Comparison of ENCODE assay signal across 9 cellular contexts in the genomic region with DNA sequence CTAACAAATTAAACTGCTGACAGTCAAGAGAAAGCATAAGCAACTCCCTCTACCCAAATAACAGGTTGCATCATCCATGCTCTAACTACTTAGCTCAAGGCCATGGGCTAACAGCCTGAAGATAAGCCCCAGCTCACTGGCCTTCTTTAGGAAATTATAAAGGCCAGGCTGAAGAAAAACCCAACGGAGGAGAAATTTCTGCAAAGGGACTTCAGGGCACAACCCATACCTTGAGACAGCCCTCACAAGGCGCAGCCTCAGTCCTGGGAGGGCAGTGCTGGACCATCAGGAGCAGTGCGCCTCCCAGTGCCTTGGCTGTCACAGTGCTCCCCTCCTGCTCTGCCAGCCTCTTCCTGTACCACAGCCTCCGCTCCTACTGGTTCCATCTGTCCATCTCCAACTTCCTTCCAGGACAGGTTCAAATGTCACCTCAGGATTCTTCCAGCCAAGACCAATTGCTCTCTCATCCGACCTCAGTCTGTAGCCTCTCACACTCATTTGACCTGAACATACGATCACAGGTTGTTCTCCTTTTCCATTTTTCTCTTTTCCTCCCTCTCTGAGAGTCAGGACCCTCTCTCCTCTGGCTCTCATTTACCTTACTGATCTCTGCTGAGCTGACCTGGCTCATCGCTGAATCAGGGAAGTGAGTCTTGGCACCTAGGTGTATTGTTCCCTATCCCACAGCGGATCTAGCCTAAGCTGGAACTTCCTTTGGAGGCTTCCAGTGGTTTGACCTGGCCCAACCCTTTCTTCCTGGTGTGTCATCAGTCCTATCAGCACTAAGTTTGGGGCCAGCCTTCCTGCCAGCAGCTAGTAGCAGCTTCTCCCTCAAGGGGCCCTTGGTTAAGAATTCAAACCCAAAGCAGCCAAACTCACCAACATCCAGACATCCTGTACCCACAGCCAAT. TPM values are rescaled to one million over a fixed set of nuclear protein-coding genes. Genes with fewer than 3 reads are reported as not detected.
DNase-seq lines count a peak whose midpoint lies in the region; ATAC-seq, FAIRE-seq and TF ChIP-seq lines count a peak whose summit lies in the region.
"Had no signal": no experiment of that assay in that cellular context is flagged by ENCODE, and none has a peak within 500 bp of the region (broad histone marks: within the 10 kb centered on the region; RNA-seq: fewer than 3 reads in every experiment).

No MANE protein-coding gene starts in this region.

- H3K27me3 ChIP-seq in astrocyte (ENCODE audit: insufficient read depth, low read length): no peaks in the 10 kb centered on the region
- H3K27me3 ChIP-seq in HepG2 (ENCODE audit: control insufficient read depth in 1 of 2, insufficient read depth in 2 of 2, low read length in 2 of 2): no peaks in the 10 kb centered on the region; a peak in 1 of 5 replicates

- peak; percentile 67 for ATAC-seq in HepG2
- ATAC-seq in GM18867 (IDR thresholded peaks at IDR 0.05; ENCODE audit: unreplicated experiment): no peak
- no peak for ATAC-seq in GM19455 (IDR thresholded peaks at IDR 0.05; ENCODE audit: unreplicated experiment)

- FAIRE-seq in astrocyte (lab: Jason Lieb, UNC): no peak
- FAIRE-seq in HepG2 (lab: Jason Lieb, UNC): peak; percentile 46

- H3K27ac Mint-ChIP-seq in astrocyte (ENCODE audit: unreplicated experiment): peak overlapping the region; percentile 85

- peak overlapping the region; percentile 97 for H3K4me2 ChIP-seq in astrocyte (ENCODE audit: low read length)
- peak overlapping the region; percentile 95 for H3K4me2 ChIP-seq in HepG2 (ENCODE audit: low read depth, low read length)

- WGBS in HepG2 (ENCODE audit: low lambda C conversion rate): 60% methylated on average over 8 of the region's 8 CpGs

- H3K4me3 Mint-ChIP-seq in astrocyte (ENCODE audit: unreplicated experiment): peak overlapping the region; percentile 92

- no peaks in the 10 kb centered on the region for H3K27me3 Mint-ChIP-seq in astrocyte (ENCODE audit: low read depth, unreplicated experiment)
- H3K27me3 Mint-ChIP-seq: memory B cell had no signal

- TF ChIP-seq POLR2A in HepG2 (IDR thresholded peaks at IDR 0.05; ENCODE audit: insufficient read depth in 1 of 2, low read depth in 2 of 2, low read length in 2 of 2): no peak; a peak in 1 of 4 replicates

- H2AFZ ChIP-seq in astrocyte (ENCODE audit: low read depth, low read length) (no peak overlapping the region), HepG2 (ENCODE audit: low read length) (no peak overlapping the region)

- POLR2A ChIA-PET in HepG2 (lab: Yijun Ruan, JAX): interaction anchor here (1.9 to 3.0 kb wide), 2 partner anchors 41 to 489 kb away, joined by 4 to 14 read pairs; a partner anchor contains a TSS

- intact Hi-C loops in HepG2 (cut with micrococcal nuclease; ENCODE audit: unreplicated experiment): loop anchor here (2.0 kb wide), 1 partner anchor 55 kb away; no protein-coding TSS in a partner anchor

- peak in 1 of 2 experiments; percentile 46; a peak in 1 of 4 replicates for TF ChIP-seq EP300 in HepG2 (IDR thresholded peaks at IDR 0.05; ENCODE audit: low read depth in 2 of 2, low read length in 2 of 2)
- 0 out of 2 replicates have a peak, but pooled peaks have one; percentile 12 for TF ChIP-seq EP300 in HepG2 (CRISPR knock-in tag; IDR thresholded peaks at IDR 0.05; ENCODE audit: borderline replicate concordance)

- in situ Hi-C loops in HepG2 (cut with HindIII; ENCODE audit: extremely low pct_ligation_motif_present, low pct_unique_long_range_greater_than_20kb): no loop called here

- H4K20me1 ChIP-seq in astrocyte (ENCODE audit: insufficient read depth, low read length) (peaks cover 56% of the 10 kb centered on the region), HepG2 (ENCODE audit: insufficient read depth, low read length) (peaks cover 26% of the 10 kb centered on the region)

- peaks cover 31% of the 10 kb centered on the region for H3K36me3 Mint-ChIP-seq in astrocyte (ENCODE audit: low read depth, unreplicated experiment)

- H3K4me1 Mint-ChIP-seq in astrocyte (ENCODE audit: low read depth, unreplicated experiment): peaks cover 37% of the 10 kb centered on the region

- DNase-seq in AG10803 (ENCODE audit: low read depth): peak; percentile 64
- peak; percentile 57 for DNase-seq in HT-29 (ENCODE audit: low spot score)
- peak; percentile 58 for DNase-seq in astrocyte (ENCODE audit: low read depth)
- DNase-seq in HepG2 (ENCODE audit: low spot score): peak; percentile 67
- DNase-seq in NCI-H2081 (lab: John Stamatoyannopoulos, UW): no peak
- DNase-seq in kidney glomerular epithelial cell (lab: John Stamatoyannopoulos, UW): no peak

- H3K79me2 ChIP-seq in astrocyte (ENCODE audit: insufficient read depth, low read length): peaks cover 82% of the 10 kb centered on the region
- H3K79me2 ChIP-seq in HepG2 (ENCODE audit: insufficient read depth, low read length): peaks cover 76% of the 10 kb centered on the region

- peaks cover 45% of the 10 kb centered on the region for H3K4me1 ChIP-seq in astrocyte (ENCODE audit: insufficient read depth, low read length)
- peaks cover 76% of the 10 kb centered on the region for H3K4me1 ChIP-seq in HepG2 (ENCODE audit: insufficient read depth, low read length)

- peak overlapping the region; percentile 90 for H3K27ac ChIP-seq in astrocyte (ENCODE audit: low read depth, low read length)
- peak overlapping the region; percentile 89 for H3K27ac ChIP-seq in HepG2 (ENCODE audit: extremely low read length, insufficient read depth, low read length)

- TSS peak; percentile 65 for BruUV-seq in HepG2 (replicated peaks; lab: Mats Ljungman, UMichigan)

- TF ChIP-seq CTCF in AG10803 (conservative IDR thresholded peaks at IDR 0.05; ENCODE audit: low read length) (no peak), astrocyte (IDR thresholded peaks at IDR 0.05; ENCODE audit: insufficient read depth, low read depth, low read length) (no peak), HepG2 (CRISPR knock-in tag; IDR thresholded peaks at IDR 0.05) (peak; percentile 82)

- H3K36me3 ChIP-seq in astrocyte (ENCODE audit: insufficient read depth, low read length) (peaks cover 15% of the 10 kb centered on the region), HepG2 (replicated peaks in 1 of 2; ENCODE audit: control insufficient read depth in 1 of 2, insufficient read depth in 2 of 2, low read length in 2 of 2) (peaks cover 9 to 27% of the 10 kb centered on the region in 2 experiments; a peak in 4 of 5 replicates)

- H3K9me3 Mint-ChIP-seq in astrocyte (ENCODE audit: unreplicated experiment): no peaks in the 10 kb centered on the region
- H3K9me3 Mint-ChIP-seq: memory B cell had no signal

- 0 out of 2 replicates have a peak, but pooled peaks have one; percentile 9 for TF ChIP-seq RAD21 in HepG2 (CRISPR knock-in tag; IDR thresholded peaks at IDR 0.05)

- CTCF ChIA-PET in HepG2 (lab: Yijun Ruan, JAX; ENCODE audit: low intra/inter-chr PET ratio, low total read pairs): no interaction called here

- no peaks in the 10 kb centered on the region for H3K9me3 ChIP-seq in astrocyte (ENCODE audit: insufficient read depth, low read depth, low read length)
- no peaks in the 10 kb centered on the region for H3K9me3 ChIP-seq in HepG2 (ENCODE audit: low read length)

- H3K4me3 ChIP-seq in AG10803 (ENCODE audit: low read length): peak overlapping the region; percentile 94
- peak overlapping the region; percentile 85 for H3K4me3 ChIP-seq in astrocyte (ENCODE audit: insufficient read depth, low read depth, low read length)
- peak overlapping the region; percentile 74 to 100 (median 79) for H3K4me3 ChIP-seq in HepG2 (replicated peaks in 1 of 3; ENCODE audit: insufficient read depth in 1 of 3, low read depth in 2 of 3, low read length in 3 of 3)

- H3K9ac ChIP-seq in astrocyte (ENCODE audit: low read length) (peak overlapping the region; percentile 90), HepG2 (ENCODE audit: insufficient read depth, low read depth, low read length) (peak overlapping the region; percentile 98)

RNA-seq across cellular contexts. Expression of a gene that starts 1.9 kb away (rescaled TPM):
- 92.6 and 110 TPM in 2 replicates for total RNA-seq in HT-29 (2014; rRNA removed; shearing (Covaris generic))
- 161 and 165 TPM in 2 replicates for total RNA-seq in astrocyte
- 191 and 232 TPM in 2 replicates for total RNA-seq in HepG2 (2016; rRNA removed; fragmentation: Illumina TruSeq; extraction: Trizol)
- 20.4 and 23.3 TPM in 2 replicates for total RNA-seq in HepG2 (2016; cell fraction: cytosol; rRNA removed; fragmentation: Illumina TruSeq; extraction: Trizol; ENCODE audit: low read depth)
- 188 and 227 TPM in 2 replicates for total RNA-seq in HepG2 (2016; cell fraction: insoluble cytoplasmic fraction; rRNA removed; fragmentation: Illumina TruSeq; extraction: Trizol)
- total RNA-seq in HepG2 (2016; cell fraction: membrane; rRNA removed; fragmentation: Illumina TruSeq; extraction: Trizol): 73.2 and 79.2 TPM in 2 replicates
- 172 and 204 TPM in 2 replicates for total RNA-seq in HepG2 (2016; cell fraction: nucleus; rRNA removed; fragmentation: Illumina TruSeq; extraction: Trizol)
- polyA plus RNA-seq in HepG2 (2011; rRNA removed): 170 and 183 TPM in 2 replicates
- 120 and 161 TPM in 2 replicates for polyA plus RNA-seq in HepG2 (2011; cell fraction: cytosol; rRNA removed)
- polyA plus RNA-seq in HepG2 (2011; cell fraction: nucleus; rRNA removed): 48.7 and 68.4 TPM in 2 replicates
- 135 and 170 TPM in 2 replicates for polyA plus RNA-seq in HepG2 (2012)
- 30.7 and 36.6 TPM in 2 replicates for polyA plus RNA-seq in HepG2 (2016; cell fraction: cytosol; fragmentation: Illumina TruSeq; extraction: Trizol; ENCODE audit: low read depth)
- polyA plus RNA-seq in HepG2 (2016; cell fraction: insoluble cytoplasmic fraction; fragmentation: Illumina TruSeq; extraction: Trizol; ENCODE audit: low read depth): 146 TPM in 2 replicates
- 43.2 and 44.0 TPM in 2 replicates for polyA plus RNA-seq in HepG2 (2016; cell fraction: membrane; fragmentation: Illumina TruSeq; extraction: Trizol; ENCODE audit: low read depth)
- polyA plus RNA-seq in HepG2 (2016; cell fraction: nucleus; fragmentation: Illumina TruSeq; extraction: Trizol; ENCODE audit: insufficient read depth, low read depth): 201 and 204 TPM in 2 replicates
- 95.6 and 263 TPM in 2 replicates for polyA minus RNA-seq in HepG2 (2011; rRNA and poly(A)+ RNA removed; ENCODE audit: low replicate concordance)
- 122 and 129 TPM in 2 replicates for polyA minus RNA-seq in HepG2 (2011; cell fraction: cytosol; rRNA and poly(A)+ RNA removed)
- polyA minus RNA-seq in HepG2 (2011; cell fraction: nucleus; rRNA and poly(A)+ RNA removed): 66.2 and 98.2 TPM in 2 replicates

RNA-seq across cellular contexts. Expression of a gene that starts 27.3 kb away (rescaled TPM):
- total RNA-seq in HT-29 (2014; rRNA removed; shearing (Covaris generic)): 21.2 and 23.5 TPM in 2 replicates
- total RNA-seq in astrocyte (13.1 and 16.4 TPM in 2 replicates), HepG2 (2016; rRNA removed; fragmentation: Illumina TruSeq; extraction: Trizol) (21.0 and 24.0 TPM in 2 replicates)
- 8.3 and 8.9 TPM in 2 replicates for total RNA-seq in HepG2 (2016; cell fraction: cytosol; rRNA removed; fragmentation: Illumina TruSeq; extraction: Trizol; ENCODE audit: low read depth)
- total RNA-seq in HepG2 (2016; cell fraction: insoluble cytoplasmic fraction; rRNA removed; fragmentation: Illumina TruSeq; extraction: Trizol): 17.8 and 24.5 TPM in 2 replicates
- total RNA-seq in HepG2 (2016; cell fraction: membrane; rRNA removed; fragmentation: Illumina TruSeq; extraction: Trizol): 18.3 and 18.8 TPM in 2 replicates
- 28.5 and 28.8 TPM in 2 replicates for total RNA-seq in HepG2 (2016; cell fraction: nucleus; rRNA removed; fragmentation: Illumina TruSeq; extraction: Trizol)
- polyA plus RNA-seq in HepG2 (2011; rRNA removed): 23.7 and 25.2 TPM in 2 replicates
- 16.5 and 24.2 TPM in 2 replicates for polyA plus RNA-seq in HepG2 (2011; cell fraction: cytosol; rRNA removed)
- polyA plus RNA-seq in HepG2 (2011; cell fraction: nucleus; rRNA removed): 65.7 and 80.5 TPM in 2 replicates
- 20.4 and 24.1 TPM in 2 replicates for polyA plus RNA-seq in HepG2 (2012)
- polyA plus RNA-seq in HepG2 (2016; cell fraction: cytosol; fragmentation: Illumina TruSeq; extraction: Trizol; ENCODE audit: low read depth): 5.7 and 5.8 TPM in 2 replicates
- 19.1 and 24.2 TPM in 2 replicates for polyA plus RNA-seq in HepG2 (2016; cell fraction: insoluble cytoplasmic fraction; fragmentation: Illumina TruSeq; extraction: Trizol; ENCODE audit: low read depth)
- 11.6 and 14.8 TPM in 2 replicates for polyA plus RNA-seq in HepG2 (2016; cell fraction: membrane; fragmentation: Illumina TruSeq; extraction: Trizol; ENCODE audit: low read depth)
- polyA plus RNA-seq in HepG2 (2016; cell fraction: nucleus; fragmentation: Illumina TruSeq; extraction: Trizol; ENCODE audit: insufficient read depth, low read depth): 29.2 and 31.6 TPM in 2 replicates
- 25.8 and 60.0 TPM in 2 replicates for polyA minus RNA-seq in HepG2 (2011; rRNA and poly(A)+ RNA removed; ENCODE audit: low replicate concordance)
- 12.9 and 13.4 TPM in 2 replicates for polyA minus RNA-seq in HepG2 (2011; cell fraction: cytosol; rRNA and poly(A)+ RNA removed)
- polyA minus RNA-seq in HepG2 (2011; cell fraction: nucleus; rRNA and poly(A)+ RNA removed): 37.9 and 48.2 TPM in 2 replicates

Comparison
In these comparisons a context has a peak if more than half of its experiments do, and no peak if none do; other contexts are left out.
1. DNase-seq: peak in AG10803 (single experiment), HT-29 (single experiment), astrocyte (single experiment) and HepG2 (single experiment); none in NCI-H2081 (0 of 2) and kidney glomerular epithelial cell (single experiment).
2. Peak in every context shown above with its lines, with median percentiles within 50 percentile points of each other: H3K4me3 ChIP-seq.